In the genomic region with DNA sequence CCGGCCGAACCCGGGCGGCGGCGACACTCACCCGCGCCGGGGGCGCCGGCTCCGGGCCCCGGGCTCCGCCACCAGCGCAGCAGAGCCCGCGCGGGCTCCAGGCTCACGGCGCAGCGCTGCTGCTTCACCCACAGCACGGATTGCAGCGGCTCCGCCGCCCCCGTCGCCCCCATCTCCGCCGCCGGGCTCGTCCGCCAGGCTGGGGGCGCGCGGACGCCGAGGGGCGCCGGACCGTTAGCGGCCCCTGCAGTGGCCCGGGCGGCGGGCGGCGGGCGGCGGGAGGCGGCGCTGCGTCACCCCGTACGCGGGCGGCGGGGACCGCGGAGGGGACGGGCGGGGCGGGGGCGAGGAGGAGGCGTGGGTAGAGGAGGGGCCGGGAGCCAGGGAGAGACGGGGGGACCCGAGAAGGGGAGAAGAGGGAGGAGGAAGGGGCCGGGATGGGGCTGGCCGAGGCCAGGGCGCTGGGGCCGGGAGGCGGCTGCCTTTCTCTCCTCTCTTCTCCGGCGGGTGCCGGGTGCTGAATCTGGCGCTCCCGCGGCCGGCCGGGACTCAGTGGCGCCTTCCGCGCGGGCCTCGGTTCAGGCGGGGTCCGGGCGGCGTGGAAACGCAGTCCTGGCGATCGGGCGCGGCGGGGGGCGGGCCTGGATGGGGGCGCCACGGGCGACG, we compare ENCODE assay signal across 8 cellular contexts.
A peak's percentile ranks its signal among the peaks of the same experiment; 100 is the strongest.
DNase-seq lines count a peak whose midpoint lies in the region; ATAC-seq and TF ChIP-seq lines count a peak whose summit lies in the region.

CERK (minus strand) TSS at position 277 of the 666 bp plus-strand sequence; CDS start at position 173, 104 bp downstream.

- in situ Hi-C loops in HAP-1 (cut with MboI; ENCODE audit: low sequenced_read_pairs), result no loop called here

- peaks cover 23% of the 10 kb centered on the region for H4K20me1 ChIP-seq in DND-41 (ENCODE audit: insufficient read depth, low read length)

- peaks cover 52% of the 10 kb centered on the region for H3K79me2 ChIP-seq in DND-41 (ENCODE audit: insufficient read depth, low read length)

- ATAC-seq in DND-41 (ENCODE audit: insufficient read depth, low read depth), result peak; percentile 74

- no peaks in the 10 kb centered on the region for H3K27me3 ChIP-seq in DND-41 (ENCODE audit: insufficient read depth, low read length, poor library complexity)
- H3K27me3 ChIP-seq in HAP-1 (ENCODE audit: low read depth), result no peaks in the 10 kb centered on the region
- H3K27me3 ChIP-seq in endocrine pancreas (ENCODE audit: control insufficient read depth, insufficient read depth, low read length), result no peaks in the 10 kb centered on the region

- peak within 1 kb of the TSS; percentile 73 for H2AFZ ChIP-seq in DND-41 (ENCODE audit: low read depth, low read length)

- DNase-seq in DND-41, result peak; percentile 79
- DNase-seq in HAP-1 (ENCODE audit: low spot score in 2 of 2), result peak; percentile 76 to 92
- DNase-seq in NCI-H774 (lab: John Stamatoyannopoulos, UW), result peak; percentile 14
- peak; percentile 33 to 46 for DNase-seq in activated CD8-positive, alpha-beta memory T cell treated with anti-CD3 and anti-CD28 coated beads for 4 hours (ENCODE audit: low read depth in 2 of 2)
- DNase-seq in medulla oblongata (ENCODE audit: extremely low spot score), result peak; percentile 80
- peak; percentile 37 to 54 for DNase-seq in stimulated activated CD8-positive, alpha-beta memory T cell treated with anti-CD3 and anti-CD28 coated beads, Interleukin-2, amount 100 ng/mL, for 1 hour (ENCODE audit: low read depth in 2 of 2)
- no peak for DNase-seq in GOT3 (lab: John Stamatoyannopoulos, UW)

- no peaks in the 10 kb centered on the region for H3K9me3 ChIP-seq in DND-41 (ENCODE audit: insufficient read depth, low read length, severe bottlenecking)
- H3K9me3 ChIP-seq in HAP-1, result no peaks in the 10 kb centered on the region
- H3K9me3 ChIP-seq in endocrine pancreas (ENCODE audit: control insufficient read depth, low read length), result no peaks in the 10 kb centered on the region

- H3K4me2 ChIP-seq in DND-41 (ENCODE audit: insufficient read depth, low read length), result peak within 1 kb of the TSS; percentile 86

- H3K4me3 ChIP-seq in DND-41 (ENCODE audit: low read depth in 1 of 2, low read length in 2 of 2) (peak within 1 kb of the TSS; percentile 63 to 67), HAP-1 (peak within 1 kb of the TSS; percentile 62), endocrine pancreas (ENCODE audit: control insufficient read depth, insufficient read depth, low read length) (peak within 1 kb of the TSS; percentile 65)

- H3K4me1 ChIP-seq in DND-41 (ENCODE audit: insufficient read depth, low read length) (peaks cover 38% of the 10 kb centered on the region), HAP-1 (peaks cover 11% of the 10 kb centered on the region), endocrine pancreas (ENCODE audit: control insufficient read depth, insufficient read depth, low read length) (peaks cover 5% of the 10 kb centered on the region)

- no peak for TF ChIP-seq CTCF in DND-41 (IDR thresholded peaks at IDR 0.05; ENCODE audit: borderline replicate concordance, extremely low read depth, low read length, poor library complexity, severe bottlenecking)

- peak within 1 kb of the TSS; percentile 90 for H3K9ac ChIP-seq in DND-41 (ENCODE audit: low read depth, low read length)
- peak within 1 kb of the TSS; percentile 74 for H3K9ac ChIP-seq in endocrine pancreas (ENCODE audit: control insufficient read depth, insufficient read depth, low read length)

- H3K36me3 ChIP-seq in DND-41 (ENCODE audit: insufficient read depth, low read length) (peaks cover 23% of the 10 kb centered on the region), HAP-1 (replicated peaks) (no peaks in the 10 kb centered on the region; the same call in 1 of the 2 replicates), endocrine pancreas (ENCODE audit: control insufficient read depth, insufficient read depth, low read length) (no peaks in the 10 kb centered on the region)

- peak within 1 kb of the TSS; percentile 80 for H3K27ac ChIP-seq in DND-41 (ENCODE audit: low read length)
